Comparison of ENCODE assay signal across 11 cellular contexts in the genomic region with DNA sequence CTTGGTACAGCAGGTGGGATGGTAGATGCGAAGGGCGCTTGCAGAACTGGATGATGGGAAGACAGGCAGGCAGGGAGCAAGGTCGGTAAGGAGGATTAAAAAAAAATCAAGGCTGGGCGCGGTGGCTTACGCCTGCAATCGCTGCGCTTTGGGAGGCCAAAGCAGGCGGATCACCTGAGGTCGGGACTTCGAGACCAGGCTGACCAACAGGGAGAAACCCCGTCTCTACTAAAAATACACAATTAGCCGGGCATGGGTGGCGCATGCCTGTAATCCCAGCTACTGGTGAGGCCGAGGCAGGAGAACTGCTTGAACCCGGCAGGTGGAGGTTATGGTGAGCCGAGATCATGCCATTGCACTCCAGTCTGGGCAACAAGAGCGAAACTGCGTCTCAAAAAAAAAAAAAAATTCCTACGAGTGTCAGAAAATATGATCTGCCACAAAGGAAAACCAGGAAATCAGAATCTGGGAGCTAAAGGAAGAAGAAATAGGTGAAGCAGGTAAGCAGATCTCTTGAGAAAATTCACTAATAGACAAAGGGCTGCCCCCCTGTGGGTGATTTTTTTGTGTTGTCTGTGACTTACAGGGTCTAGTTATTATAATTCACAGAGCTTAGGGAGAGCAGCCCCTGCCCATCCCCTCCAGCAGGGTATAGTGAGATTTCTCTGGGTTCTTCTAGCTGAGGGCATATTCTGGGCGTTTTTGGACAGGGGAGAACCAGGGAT. TPM values are rescaled to one million over a fixed set of nuclear protein-coding genes. Genes with fewer than 3 reads are reported as not detected.
A peak's percentile ranks its signal among the peaks of the same experiment; 100 is the strongest.
DNase-seq lines count a peak whose midpoint lies in the region; ATAC-seq and TF ChIP-seq lines count a peak whose summit lies in the region.
"Had no signal": no experiment of that assay in that cellular context is flagged by ENCODE, and none has a peak within 500 bp of the region (broad histone marks: within the 10 kb centered on the region; RNA-seq: fewer than 3 reads in every experiment).

No MANE protein-coding gene starts in this region.

- H3K27me3 ChIP-seq in CD4-positive, alpha-beta memory T cell (ENCODE audit: insufficient read depth, low read length), result no peaks in the 10 kb centered on the region
- H3K27me3 ChIP-seq: right atrium auricular region had no signal

- POLR2A ChIA-PET in CD4-positive, alpha-beta memory T cell (lab: Charles Lee; ENCODE audit: partially characterized antibody), result interaction anchor here (0.8 to 25.9 kb wide), 9 partner anchors 12 to 255 kb away, joined by 3 to 2231 read pairs (median 11); partner anchors contain the start of genes C2orf42, PCBP1 and PCYOX1

- no peaks in the 10 kb centered on the region for H3K9me3 ChIP-seq in CD4-positive, alpha-beta memory T cell (ENCODE audit: control insufficient read depth in 1 of 2, low read length in 2 of 2)
- H3K9me3 ChIP-seq: right atrium auricular region had no signal

- peak overlapping the region; percentile 77 to 100 (median 99) for H3K27ac Mint-ChIP-seq in CD4-positive, alpha-beta memory T cell
- peak overlapping the region; percentile 22; the same call in 1 of the 2 replicates for H3K27ac Mint-ChIP-seq in HFFc6
- H3K27ac Mint-ChIP-seq in activated naive CD8-positive, alpha-beta T cell, result peak overlapping the region; percentile 100
- H3K27ac Mint-ChIP-seq in natural killer cell, result peak overlapping the region; percentile 98 to 100

- H3K4me3 Mint-ChIP-seq in CD4-positive, alpha-beta memory T cell, result peak overlapping the region in 1 of 8 donors; percentile 23
- H3K4me3 Mint-ChIP-seq in HFFc6 (no peak overlapping the region), natural killer cell (no peak overlapping the region)
- H3K4me3 Mint-ChIP-seq in activated naive CD8-positive, alpha-beta T cell, result no peak overlapping the region

- H3K9me3 Mint-ChIP-seq in CD4-positive, alpha-beta memory T cell, result peaks cover 0 to 2% (median 0%) of the 10 kb centered on the region in 8 donors
- H3K9me3 Mint-ChIP-seq in HFFc6, result no peaks in the 10 kb centered on the region
- H3K9me3 Mint-ChIP-seq in activated naive CD8-positive, alpha-beta T cell (ENCODE audit: low read depth), result no peaks in the 10 kb centered on the region
- H3K9me3 Mint-ChIP-seq in natural killer cell, result no peaks in the 10 kb centered on the region

- intact Hi-C loops in CD4-positive, alpha-beta memory T cell (cut with micrococcal nuclease), result loop anchor here (10.0 kb wide), 1 partner anchor 200 kb away; no protein-coding TSS in a partner anchor
- intact Hi-C loops in natural killer cell (cut with micrococcal nuclease), result loop anchor here (5.0 to 10.0 kb wide), 3 partner anchors 200 to 497 kb away; no protein-coding TSS in a partner anchor

- peak overlapping the region; percentile 97 for H3K27ac ChIP-seq in CD4-positive, alpha-beta memory T cell (ENCODE audit: low read depth, low read length)
- no peak overlapping the region for H3K27ac ChIP-seq in substantia nigra (ENCODE audit: low read depth, low read length, poor library complexity, severe bottlenecking)

- DNase-seq in CD4-positive, alpha-beta memory T cell, result no peak
- DNase-seq in HFFc6 (no peak), natural killer cell (no peak), substantia nigra (lab: John Stamatoyannopoulos, UW) (no peak), nucleus accumbens (lab: John Stamatoyannopoulos, UW) (no peak)
- DNase-seq: NCI-H187, NCI-H748 treated with DMSO at 0.1 percent for 48 hours had no signal

- CTCF ChIA-PET in CD4-positive, alpha-beta memory T cell (lab: Charles Lee; ENCODE audit: partially characterized antibody), result interaction anchor here (1.1 to 7.3 kb wide), 8 partner anchors 20 to 231 kb away, joined by 3 to 86 read pairs (median 5); partner anchors contain the start of genes MXD1 and SNRPG

- TF ChIP-seq CTCF in HFFc6 (IDR thresholded peaks at IDR 0.05) (0 out of 2 replicates have a peak, but pooled peaks have one; percentile 7), natural killer cell (IDR thresholded peaks at IDR 0.05) (no peak)

- peaks cover 0 to 2% of the 10 kb centered on the region in 2 donors for H3K27me3 Mint-ChIP-seq in CD4-positive, alpha-beta memory T cell
- H3K27me3 Mint-ChIP-seq in HFFc6 (ENCODE audit: insufficient read depth), result peaks cover 2% of the 10 kb centered on the region
- no peaks in the 10 kb centered on the region for H3K27me3 Mint-ChIP-seq in activated naive CD8-positive, alpha-beta T cell
- no peaks in the 10 kb centered on the region for H3K27me3 Mint-ChIP-seq in natural killer cell (ENCODE audit: low read depth in 2 of 2)

- no peak for ATAC-seq in natural killer cell
- ATAC-seq in GM21528 (IDR thresholded peaks at IDR 0.05; ENCODE audit: low FRiP score, unreplicated experiment), result no peak
- ATAC-seq: Right ventricle myocardium inferior had no signal

- peaks cover 44% of the 10 kb centered on the region for H3K4me1 ChIP-seq in CD4-positive, alpha-beta memory T cell (ENCODE audit: insufficient read depth, low read length)

- peaks cover 31 to 55% (median 41%) of the 10 kb centered on the region in 4 donors for H3K4me1 Mint-ChIP-seq in CD4-positive, alpha-beta memory T cell
- H3K4me1 Mint-ChIP-seq in HFFc6 (ENCODE audit: low read depth) (peaks cover 20% of the 10 kb centered on the region), natural killer cell (peaks cover 35 to 42% of the 10 kb centered on the region in 2 donors)
- peaks cover 45% of the 10 kb centered on the region for H3K4me1 Mint-ChIP-seq in activated naive CD8-positive, alpha-beta T cell (ENCODE audit: low read depth)

- no peak overlapping the region for H3K4me3 ChIP-seq in CD4-positive, alpha-beta memory T cell (ENCODE audit: low read length in 2 of 2)
- H3K4me3 ChIP-seq: right atrium auricular region had no signal

- no peaks in the 10 kb centered on the region for H3K36me3 ChIP-seq in CD4-positive, alpha-beta memory T cell (ENCODE audit: insufficient read depth, low read length)

- H3K36me3 Mint-ChIP-seq in CD4-positive, alpha-beta memory T cell, result peaks cover 4 to 12% of the 10 kb centered on the region in 2 donors
- H3K36me3 Mint-ChIP-seq in HFFc6 (ENCODE audit: low read depth) (peaks cover 10% of the 10 kb centered on the region), natural killer cell (no peaks in the 10 kb centered on the region)
- H3K36me3 Mint-ChIP-seq in activated naive CD8-positive, alpha-beta T cell, result no peaks in the 10 kb centered on the region

RNA-seq across cellular contexts. Expression of gene C2orf42, which starts 46.2 kb away (rescaled TPM):
- total RNA-seq in CD4-positive, alpha-beta memory T cell, result 10 to 100 TPM; 36.7 to 47.9 TPM
- polyA plus RNA-seq in CD4-positive, alpha-beta memory T cell, result 10 to 100 TPM; 22.4 to 26.6 TPM
- total RNA-seq in HFFc6 (2021; fragmentation: NEBNext Ultra II Directional; extraction: Animal tissue kit (Norgen Biotek cat#: 25700)), result 10 to 100 TPM; 10.0 to 17.8 (median 14.7) TPM
- 10 to 100 TPM; 22.7 to 31.5 (median 25.7) TPM for total RNA-seq in natural killer cell

RNA-seq across cellular contexts. Expression of gene PCBP1, which starts 57.3 kb away (rescaled TPM):
- total RNA-seq in CD4-positive, alpha-beta memory T cell, result 100 to 1,000 TPM; 372 to 383 TPM
- 100 to 1,000 TPM; 116 to 153 TPM for polyA plus RNA-seq in CD4-positive, alpha-beta memory T cell
- total RNA-seq in HFFc6 (2021; fragmentation: NEBNext Ultra II Directional; extraction: Animal tissue kit (Norgen Biotek cat#: 25700)), result 100 to 1,000 TPM; 293 to 369 (median 361) TPM
- 100 to 1,000 TPM; 329 to 358 (median 352) TPM for total RNA-seq in natural killer cell

Comparison
In these comparisons a context has a peak if more than half of its experiments do, and no peak if none do; other contexts are left out.
1. H3K27ac Mint-ChIP-seq: peak in every context shown above with its lines; median percentile 100 in activated naive CD8-positive, alpha-beta T cell; 99 in CD4-positive, alpha-beta memory T cell; 99 in natural killer cell; 22 in HFFc6.